In genomic region chr17:15503731-15504130, GRCh38 we compare ENCODE assay signal across 17 cellular contexts. TPM values are rescaled to one million over a fixed set of nuclear protein-coding genes. Genes with fewer than 3 reads are reported as not detected.
A peak's percentile ranks its signal among the peaks of the same experiment; 100 is the strongest.
DNase-seq lines count a peak whose midpoint lies in the region; ATAC-seq and TF ChIP-seq lines count a peak whose summit lies in the region.
"Had no signal": no experiment of that assay in that cellular context is flagged by ENCODE, and none has a peak within 500 bp of the region (broad histone marks: within the 10 kb centered on the region; RNA-seq: fewer than 3 reads in every experiment).

No MANE protein-coding gene starts in this region.

- peaks cover 16% of the 10 kb centered on the region for H3K36me3 Mint-ChIP-seq in activated naive CD4-positive, alpha-beta T cell treated with anti-CD3 and anti-CD28 coated beads, Interleukin-2, amount 50 U/mL, for 24 hours
- no peaks in the 10 kb centered on the region for H3K36me3 Mint-ChIP-seq in activated naive CD4-positive, alpha-beta T cell treated with anti-CD3 and anti-CD28 coated beads, Interleukin-2, amount 10 ng/mL, durations not matched to agents 7 days and 5 days
- peaks cover 53% of the 10 kb centered on the region for H3K36me3 Mint-ChIP-seq in nephron (ENCODE audit: low read depth)
- peaks cover 76% of the 10 kb centered on the region for H3K36me3 Mint-ChIP-seq in endodermal cell (ENCODE audit: low read depth)

- H3K4me1 ChIP-seq in thyroid gland = peaks cover 27 to 33% of the 10 kb centered on the region in 2 donors
- H3K4me1 ChIP-seq in endodermal cell (ENCODE audit: control insufficient read depth, insufficient read depth, low read length) = no peaks in the 10 kb centered on the region

- H3K9me3 ChIP-seq in thyroid gland = no peaks in the 10 kb centered on the region
- no peaks in the 10 kb centered on the region for H3K9me3 ChIP-seq in endodermal cell (ENCODE audit: control insufficient read depth, low read length)
- H3K9me3 ChIP-seq: BLaER1 had no signal

- peak overlapping the region; percentile 42 for H3K27ac Mint-ChIP-seq in activated naive CD4-positive, alpha-beta T cell treated with anti-CD3 and anti-CD28 coated beads, Interleukin-2, amount 50 U/mL, for 24 hours
- H3K27ac Mint-ChIP-seq in activated naive CD4-positive, alpha-beta T cell treated with anti-CD3 and anti-CD28 coated beads, Interleukin-2, amount 10 ng/mL, durations not matched to agents 7 days and 5 days = no peak overlapping the region
- H3K27ac Mint-ChIP-seq in nephron (peak overlapping the region; percentile 9 to 85 (median 66)), endodermal cell (no peak overlapping the region)

- CTCF ChIA-PET in activated naive CD4-positive, alpha-beta T cell treated with anti-CD3 and anti-CD28 coated beads, Interleukin-2, amount 10 ng/mL, durations not matched to agents 7 days and 5 days (lab: Charles Lee) = interaction anchor here (0.9 to 5.8 kb wide), 7 partner anchors 9 to 272 kb away, joined by 3 to 62 read pairs (median 4); no protein-coding TSS in a partner anchor

- no peak for ATAC-seq in GM18867 (IDR thresholded peaks at IDR 0.05; ENCODE audit: unreplicated experiment)

- H3K9me3 Mint-ChIP-seq in activated naive CD4-positive, alpha-beta T cell treated with anti-CD3 and anti-CD28 coated beads, Interleukin-2, amount 50 U/mL, for 24 hours = no peaks in the 10 kb centered on the region
- no peaks in the 10 kb centered on the region for H3K9me3 Mint-ChIP-seq in activated naive CD4-positive, alpha-beta T cell treated with anti-CD3 and anti-CD28 coated beads, Interleukin-2, amount 10 ng/mL, durations not matched to agents 7 days and 5 days
- H3K9me3 Mint-ChIP-seq in nephron (no peaks in the 10 kb centered on the region), endodermal cell (no peaks in the 10 kb centered on the region)
- H3K9me3 Mint-ChIP-seq: CD8-positive, alpha-beta memory T cell; H9 had no signal

- H3K4me1 Mint-ChIP-seq in activated naive CD4-positive, alpha-beta T cell treated with anti-CD3 and anti-CD28 coated beads, Interleukin-2, amount 50 U/mL, for 24 hours = peaks cover 12% of the 10 kb centered on the region
- peaks cover 5% of the 10 kb centered on the region for H3K4me1 Mint-ChIP-seq in activated naive CD4-positive, alpha-beta T cell treated with anti-CD3 and anti-CD28 coated beads, Interleukin-2, amount 10 ng/mL, durations not matched to agents 7 days and 5 days
- H3K4me1 Mint-ChIP-seq in nephron (peaks cover 15% of the 10 kb centered on the region), endodermal cell (peaks cover 2% of the 10 kb centered on the region)

- H3K9ac ChIP-seq in endodermal cell (ENCODE audit: extremely low read depth, low read length, poor library complexity, severe bottlenecking) = no peak overlapping the region

- H3K4me3 Mint-ChIP-seq in activated naive CD4-positive, alpha-beta T cell treated with anti-CD3 and anti-CD28 coated beads, Interleukin-2, amount 50 U/mL, for 24 hours = no peak overlapping the region
- no peak overlapping the region for H3K4me3 Mint-ChIP-seq in activated naive CD4-positive, alpha-beta T cell treated with anti-CD3 and anti-CD28 coated beads, Interleukin-2, amount 10 ng/mL, durations not matched to agents 7 days and 5 days
- H3K4me3 Mint-ChIP-seq in nephron (no peak overlapping the region), endodermal cell (no peak overlapping the region)
- H3K4me3 Mint-ChIP-seq: CD8-positive, alpha-beta memory T cell; H9 had no signal

- H3K27me3 ChIP-seq in thyroid gland = no peaks in the 10 kb centered on the region
- no peaks in the 10 kb centered on the region for H3K27me3 ChIP-seq in endodermal cell (ENCODE audit: control insufficient read depth, insufficient read depth, low read length, poor library complexity, severe bottlenecking)
- H3K27me3 ChIP-seq: BLaER1 had no signal

- no peak overlapping the region for H3K4me3 ChIP-seq in thyroid gland (replicated peaks in 1 of 3)
- no peak overlapping the region for H3K4me3 ChIP-seq in endodermal cell (ENCODE audit: low read length)
- H3K4me3 ChIP-seq: GM12878 had no signal

- 39 to 42% methylated on average over 2 of the region's 2 CpGs for WGBS in thyroid gland, 2 donors
- WGBS in endodermal cell (ENCODE audit: insufficient coverage in 1 of 2, insufficient read length in 1 of 2), 2 experiments = 96 to 100% methylated on average over 2 of the region's 2 CpGs

- TF ChIP-seq POLR2A in thyroid gland (IDR thresholded peaks at IDR 0.05) = no peak

- H3K27me3 Mint-ChIP-seq in activated naive CD4-positive, alpha-beta T cell treated with anti-CD3 and anti-CD28 coated beads, Interleukin-2, amount 50 U/mL, for 24 hours = no peaks in the 10 kb centered on the region
- H3K27me3 Mint-ChIP-seq in activated naive CD4-positive, alpha-beta T cell treated with anti-CD3 and anti-CD28 coated beads, Interleukin-2, amount 10 ng/mL, durations not matched to agents 7 days and 5 days = peaks cover 4% of the 10 kb centered on the region
- H3K27me3 Mint-ChIP-seq in nephron (ENCODE audit: low read depth) (no peaks in the 10 kb centered on the region), endodermal cell (ENCODE audit: insufficient read depth) (no peaks in the 10 kb centered on the region)
- H3K27me3 Mint-ChIP-seq: CD8-positive, alpha-beta memory T cell had no signal

- TF ChIP-seq CTCF in nephron (IDR thresholded peaks at IDR 0.05; ENCODE audit: unreplicated experiment in 3 of 3) (no peak), thyroid gland (IDR thresholded peaks at IDR 0.05) (no peak), endodermal cell (conservative IDR thresholded peaks at IDR 0.05) (no peak)

- H3K36me3 ChIP-seq in thyroid gland (no peaks in the 10 kb centered on the region), endodermal cell (ENCODE audit: control insufficient read depth, insufficient read depth, low read length) (peaks cover 84% of the 10 kb centered on the region)
- H3K36me3 ChIP-seq: BLaER1 had no signal

- H3K27ac ChIP-seq in thyroid gland (peak overlapping the region in 2 of 3 donors; percentile 92 to 94), endodermal cell (ENCODE audit: low read depth, low read length) (no peak overlapping the region)
- H3K27ac ChIP-seq: BLaER1 had no signal

- intact Hi-C loops in thyroid gland (cut with DNase I) = loop anchor here (2.0 kb wide), 1 partner anchor 243 kb away; no protein-coding TSS in a partner anchor

- no peak for DNase-seq in activated naive CD4-positive, alpha-beta T cell treated with anti-CD3 and anti-CD28 coated beads, Interleukin-2, amount 10 ng/mL, durations not matched to agents 7 days and 5 days
- DNase-seq in thyroid gland (no peak), epidermal melanocyte (ENCODE audit: insufficient read length, low spot score) (no peak), endodermal cell (no peak)
- DNase-seq: 8988T; CD8-positive, alpha-beta memory T cell; COR-L47; DMS 273 treated with DMSO at 0.1 percent for 48 hours; DMS53; DND-41; EL; H9 had no signal

RNA-seq across cellular contexts. Expression of gene CDRT4, which starts 36.3 kb away (rescaled TPM):
- total RNA-seq in thyroid gland = 10 to 100 TPM in 2 of 4 donors, 1 to 10 TPM in 2; 4.0 to 13.4 (median 11.1) TPM
- total RNA-seq in endodermal cell = 10 to 100 TPM; 16.4 to 39.7 TPM
- 3.0 TPM for polyA plus RNA-seq in endodermal cell (2013, experiment 1 of 2)
- polyA plus RNA-seq in endodermal cell (2013, experiment 2 of 2) = 4.4 TPM
- polyA plus RNA-seq: CD8-positive, alpha-beta memory T cell had no signal

RNA-seq across cellular contexts. Expression of gene TVP23C, which starts 59.6 kb away (rescaled TPM):
- total RNA-seq in thyroid gland (10 to 100 TPM; 37.9 to 99.0 (median 67.4) TPM), endodermal cell (10 to 100 TPM; 30.7 to 73.2 TPM)
- 13.3 TPM for polyA plus RNA-seq in endodermal cell (2013, experiment 1 of 2)
- polyA plus RNA-seq in endodermal cell (2013, experiment 2 of 2) = 15.6 TPM

Comparison
In these comparisons a context has a peak if more than half of its experiments do, and no peak if none do; other contexts are left out.
1. H3K27ac Mint-ChIP-seq: peak in activated naive CD4-positive, alpha-beta T cell treated with anti-CD3 and anti-CD28 coated beads, Interleukin-2, amount 50 U/mL, for 24 hours (single experiment) and nephron (3 of 3); none in activated naive CD4-positive, alpha-beta T cell treated with anti-CD3 and anti-CD28 coated beads, Interleukin-2, amount 10 ng/mL, durations not matched to agents 7 days and 5 days (single experiment) and endodermal cell (single experiment).